8 cellular contexts compared by ENCODE assay signal in the genomic region with DNA sequence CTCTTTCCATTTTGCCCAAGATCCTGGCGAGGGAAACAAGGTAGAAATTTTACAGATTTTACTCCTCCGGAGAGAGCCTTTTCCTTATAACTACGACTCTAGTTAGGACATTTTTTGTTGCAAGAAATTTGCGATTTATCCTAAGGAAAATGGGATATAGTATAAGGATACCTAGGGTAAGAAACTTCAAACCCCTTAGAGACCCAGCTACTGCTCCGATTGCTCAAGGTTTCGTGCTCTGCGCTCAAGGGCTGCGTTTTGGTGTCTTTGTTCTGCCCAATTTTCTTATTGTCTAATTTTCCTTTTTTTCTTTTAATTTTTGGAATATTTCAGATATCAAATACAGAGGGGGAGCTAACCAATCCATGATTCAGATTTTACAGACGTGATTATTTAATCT. TPM values are rescaled to one million over a fixed set of nuclear protein-coding genes. Genes with fewer than 3 reads are reported as not detected.
DNase-seq lines count a peak whose midpoint lies in the region; ATAC-seq and TF ChIP-seq lines count a peak whose summit lies in the region.

No MANE protein-coding gene starts in this region.

- H3K27ac ChIP-seq in SU-DHL-6 (ENCODE audit: low read depth, low read length) (no peak overlapping the region), gastroesophageal sphincter (peak overlapping the region; percentile 74 to 99 (median 99)), spleen (peak overlapping the region in 5 of 8 donors; percentile 97 to 98 (median 98))

- H3K9ac ChIP-seq in SU-DHL-6 (ENCODE audit: low read length) = peak overlapping the region; percentile 85

- TF ChIP-seq CTCF in SU-DHL-6 (IDR thresholded peaks at IDR 0.05; ENCODE audit: insufficient read depth, low read length, poor library complexity, severe bottlenecking) (no peak), gastroesophageal sphincter (IDR thresholded peaks at IDR 0.05) (no peak), spleen (IDR thresholded peaks at IDR 0.05 in 8 of 11, conservative IDR thresholded peaks at IDR 0.05 in 3 of 11) (no peak)

- peaks cover 0 to 37% (median 11%) of the 10 kb centered on the region in 3 donors for H3K4me1 ChIP-seq in gastroesophageal sphincter
- peaks cover 11 to 67% (median 31%) of the 10 kb centered on the region in 6 donors for H3K4me1 ChIP-seq in spleen

- no peak overlapping the region for H2AFZ ChIP-seq in SU-DHL-6 (ENCODE audit: low read depth, low read length, severe bottlenecking)

- H3K36me3 ChIP-seq in SU-DHL-6 (ENCODE audit: low read length) (peaks cover 7% of the 10 kb centered on the region; the same call in 1 of the 2 replicates), gastroesophageal sphincter (no peaks in the 10 kb centered on the region), spleen (peaks cover 0 to 8% (median 0%) of the 10 kb centered on the region in 6 donors)

- H4K20me1 ChIP-seq in SU-DHL-6 (ENCODE audit: low read depth, low read length) = peaks cover 12% of the 10 kb centered on the region

- 30 to 39% methylated on average over 9 of the region's 9 CpGs for WGBS in gastroesophageal sphincter (ENCODE audit: low coverage in 1 of 2), 2 donors
- WGBS in spleen, 5 donors = 36 to 59% (median 46%) methylated on average over 9 of the region's 9 CpGs

- no peaks in the 10 kb centered on the region for H3K27me3 ChIP-seq in SU-DHL-6 (ENCODE audit: low read length)
- H3K27me3 ChIP-seq in gastroesophageal sphincter = no peaks in the 10 kb centered on the region
- no peaks in the 10 kb centered on the region for H3K27me3 ChIP-seq in spleen (replicated peaks in 1 of 7)

- TF ChIP-seq POLR2A in gastroesophageal sphincter (IDR thresholded peaks at IDR 0.05) = no peak
- TF ChIP-seq POLR2A in spleen (IDR thresholded peaks at IDR 0.05) = no peak

- DNase-seq in NCI-H345 treated with DMSO at 0.1 percent for 48 hours (lab: John Stamatoyannopoulos, UW; ENCODE audit: unreplicated experiment) (peak; percentile 34), NCI-H345 (lab: John Stamatoyannopoulos, UW) (no peak), spleen (no peak), HPDE6-E6E7 (ENCODE audit: extremely low spot score) (no peak), T1000 (lab: John Stamatoyannopoulos, UW) (no peak)

- H3K9me2 ChIP-seq in SU-DHL-6 (replicated peaks; ENCODE audit: insufficient read depth, low read length) = no peaks in the 10 kb centered on the region

- H3K4me2 ChIP-seq in SU-DHL-6 (ENCODE audit: low read depth, low read length, poor library complexity, severe bottlenecking) = peak overlapping the region; percentile 60

- H3K4me3 ChIP-seq in SU-DHL-6 (ENCODE audit: insufficient read depth, low read length, poor library complexity, severe bottlenecking) = peak overlapping the region; percentile 64
- H3K4me3 ChIP-seq in gastroesophageal sphincter = peak overlapping the region; percentile 82 to 98
- peak overlapping the region; percentile 79 to 96 (median 94) for H3K4me3 ChIP-seq in spleen

- intact Hi-C loops in spleen (cut with DNase I; ENCODE audit: low total_unique reads) = no loop called here

- ATAC-seq in gastroesophageal sphincter (no peak), GM21786 (IDR thresholded peaks at IDR 0.05; ENCODE audit: unreplicated experiment) (no peak)

- no peak for TF ChIP-seq EP300 in gastroesophageal sphincter (IDR thresholded peaks at IDR 0.05)

- peaks cover 61% of the 10 kb centered on the region for H3K79me2 ChIP-seq in SU-DHL-6 (ENCODE audit: insufficient read depth, low read length)

- peaks cover 29% of the 10 kb centered on the region for H3F3A ChIP-seq in SU-DHL-6 (ENCODE audit: insufficient read depth)

- H3K9me3 ChIP-seq in SU-DHL-6 (ENCODE audit: insufficient read depth, low read length) (no peaks in the 10 kb centered on the region), gastroesophageal sphincter (peaks cover 0 to 6% (median 0%) of the 10 kb centered on the region in 3 donors), spleen (peaks cover 0 to 11% (median 5%) of the 10 kb centered on the region in 8 donors)

RNA-seq across cellular contexts. Expression of a gene that starts 1.5 kb away (rescaled TPM):
- total RNA-seq in gastroesophageal sphincter (100 to 1,000 TPM in 3 of 4 donors, 10 to 100 TPM in 1; 85.1 to 157 (median 127) TPM), spleen (100 to 1,000 TPM in 3 of 7 donors, 10 to 100 TPM in 4; 72.5 to 143 (median 93.7) TPM)
- polyA plus RNA-seq in spleen = 10 to 100 TPM; 16.0 to 21.6 (median 21.0) TPM

RNA-seq across cellular contexts. Expression of a gene that starts 1.7 kb away (rescaled TPM):
- 10 to 100 TPM; 20.7 to 32.1 (median 24.0) TPM for total RNA-seq in gastroesophageal sphincter
- total RNA-seq in spleen = 10 to 100 TPM in 6 of 7 donors, 1 to 10 TPM in 1; 9.2 to 23.1 (median 12.8) TPM
- 10 to 100 TPM; 17.2 to 26.0 (median 19.9) TPM for polyA plus RNA-seq in spleen
